ENCODE assay signal across 21 cellular contexts in genomic region chr11:97832451-97832850, GRCh38.
DNase-seq lines count a peak whose midpoint lies in the region; ATAC-seq, FAIRE-seq and TF ChIP-seq lines count a peak whose summit lies in the region.
"Had no signal": no experiment of that assay in that cellular context is flagged by ENCODE, and none has a peak within 500 bp of the region (broad histone marks: within the 10 kb centered on the region; RNA-seq: fewer than 3 reads in every experiment).

No MANE protein-coding gene starts in this region.

- no peak overlapping the region for H3K27ac ChIP-seq in HepG2 (ENCODE audit: extremely low read length, insufficient read depth, low read length)
- H3K27ac ChIP-seq in right lobe of liver = no peak overlapping the region
- H3K27ac ChIP-seq in K562 (ENCODE audit: extremely low read depth, low read depth, low read length) = no peak overlapping the region
- H3K27ac ChIP-seq in SK-N-SH (ENCODE audit: low read depth in 2 of 2, low read length in 1 of 2) = no peak overlapping the region
- H3K27ac ChIP-seq: 22Rv1; A549; BLaER1 treated with 17β-estradiol and CSF1 and Interleukin-3, amounts not matched to agents 10 nM and 100 nM; C4-2B had no signal

- H3K9ac ChIP-seq in HepG2 (ENCODE audit: insufficient read depth, low read depth, low read length) (no peak overlapping the region), K562 (ENCODE audit: insufficient read depth in 1 of 2, low read depth in 2 of 2, low read length in 2 of 2) (no peak overlapping the region), SK-N-SH (no peak overlapping the region)
- H3K9ac ChIP-seq: BLaER1 treated with 17β-estradiol and CSF1 and Interleukin-3, amounts not matched to agents 10 nM and 100 nM had no signal

- no peaks in the 10 kb centered on the region for H4K20me1 ChIP-seq in HepG2 (ENCODE audit: insufficient read depth, low read length)
- no peaks in the 10 kb centered on the region for H4K20me1 ChIP-seq in K562 (replicated peaks; ENCODE audit: control insufficient read depth, insufficient read depth, low read length)
- H4K20me1 ChIP-seq in SK-N-SH (ENCODE audit: insufficient read depth) = no peaks in the 10 kb centered on the region
- H4K20me1 ChIP-seq: BLaER1 treated with 17β-estradiol and CSF1 and Interleukin-3, amounts not matched to agents 10 nM and 100 nM had no signal

- peaks cover 5 to 11% of the 10 kb centered on the region in 2 donors for H3K9me3 Mint-ChIP-seq in stimulated activated naive CD8-positive, alpha-beta T cell treated with anti-CD3 and anti-CD28 coated beads, Interleukin-15, amount 100 ng/mL, for 72 hours

- ATAC-seq in HepG2 (no peak), right lobe of liver (no peak), K562 (no peak)
- ATAC-seq in stimulated activated naive CD8-positive, alpha-beta T cell treated with anti-CD3 and anti-CD28 coated beads, Interleukin-15, amount 100 ng/mL, for 72 hours = no peak
- ATAC-seq: A549; CD8-positive, alpha-beta T cell had no signal

- H3F3A ChIP-seq in SK-N-SH (replicated peaks; ENCODE audit: insufficient read depth) = no peaks in the 10 kb centered on the region

- TF ChIP-seq RAD21 in HepG2 (CRISPR knock-in tag; IDR thresholded peaks at IDR 0.05) = no peak
- no peak for TF ChIP-seq RAD21 in K562 (CRISPR knock-in tag; conservative IDR thresholded peaks at IDR 0.05 in 1 of 2, IDR thresholded peaks at IDR 0.05 in 1 of 2)
- no peak for TF ChIP-seq RAD21 in SK-N-SH (IDR thresholded peaks at IDR 0.05; ENCODE audit: low read length)

- CTCF ChIA-PET in HepG2 (lab: Yijun Ruan, JAX; ENCODE audit: low intra/inter-chr PET ratio, low total read pairs) (no interaction called here), K562 (lab: Yijun Ruan, JAX; ENCODE audit: low intra/inter-chr PET ratio) (no interaction called here), SK-N-SH (lab: Yijun Ruan, JAX) (no interaction called here)

- H3K9me3 ChIP-seq in HepG2 (ENCODE audit: low read length) = no peaks in the 10 kb centered on the region; the same call in 1 of the 2 replicates
- H3K9me3 ChIP-seq in right lobe of liver = no peaks in the 10 kb centered on the region
- no peaks in the 10 kb centered on the region for H3K9me3 ChIP-seq in K562 (replicated peaks; ENCODE audit: control insufficient read depth, insufficient read depth, low read depth, low read length)
- no peaks in the 10 kb centered on the region for H3K9me3 ChIP-seq in SK-N-SH
- H3K9me3 ChIP-seq: A549; BLaER1 treated with 17β-estradiol and CSF1 and Interleukin-3, amounts not matched to agents 10 nM and 100 nM; Caco-2 had no signal

- H3K27ac Mint-ChIP-seq in stimulated activated naive CD8-positive, alpha-beta T cell treated with anti-CD3 and anti-CD28 coated beads, Interleukin-15, amount 100 ng/mL, for 72 hours = no peak overlapping the region
- H3K27ac Mint-ChIP-seq: B cell; CD4-positive, alpha-beta T cell; CD8-positive, alpha-beta T cell had no signal

- H3K36me3 ChIP-seq in HepG2 (replicated peaks in 1 of 2; ENCODE audit: control insufficient read depth in 1 of 2, insufficient read depth in 2 of 2, low read length in 2 of 2) (no peaks in the 10 kb centered on the region), right lobe of liver (no peaks in the 10 kb centered on the region), K562 (ENCODE audit: control insufficient read depth, insufficient read depth, low read length) (no peaks in the 10 kb centered on the region), SK-N-SH (replicated peaks in 1 of 2; ENCODE audit: control insufficient read depth in 1 of 2, insufficient read depth in 2 of 2, low read length in 1 of 2) (no peaks in the 10 kb centered on the region)
- H3K36me3 ChIP-seq: BLaER1 treated with 17β-estradiol and CSF1 and Interleukin-3, amounts not matched to agents 10 nM and 100 nM had no signal

- under 1% methylated on average over 4 of the region's 4 CpGs for WGBS in HepG2 (ENCODE audit: low lambda C conversion rate)
- WGBS in right lobe of liver (ENCODE audit: insufficient coverage, low coverage, low lambda C conversion rate, missing lambda C conversion rate) = 25% methylated on average over 4 of the region's 4 CpGs
- 23% methylated on average over 4 of the region's 4 CpGs for WGBS in K562 (ENCODE audit: insufficient coverage, low coverage, missing lambda C conversion rate)
- 33% methylated on average over 4 of the region's 4 CpGs for WGBS in SK-N-SH (ENCODE audit: low lambda C conversion rate)

- no peak overlapping the region for H3K4me2 ChIP-seq in HepG2 (ENCODE audit: low read depth, low read length)
- H3K4me2 ChIP-seq in K562 (ENCODE audit: insufficient read depth, low read length) = no peak overlapping the region
- H3K4me2 ChIP-seq in SK-N-SH = no peak overlapping the region
- H3K4me2 ChIP-seq: A549; BLaER1 treated with 17β-estradiol and CSF1 and Interleukin-3, amounts not matched to agents 10 nM and 100 nM had no signal

- BruUV-seq in HepG2 (replicated peaks; lab: Mats Ljungman, UMichigan) = no TSS peak
- BruUV-seq in K562 (replicated peaks; lab: Mats Ljungman, UMichigan) = no TSS peak

- intact Hi-C loops in HepG2 (cut with micrococcal nuclease; ENCODE audit: unreplicated experiment) = no loop called here
- intact Hi-C loops in right lobe of liver (cut with DNase I) = no loop called here
- intact Hi-C loops in K562 (cut with micrococcal nuclease) = no loop called here

- H3K4me3 Mint-ChIP-seq in stimulated activated naive CD8-positive, alpha-beta T cell treated with anti-CD3 and anti-CD28 coated beads, Interleukin-15, amount 100 ng/mL, for 72 hours = no peak overlapping the region
- H3K4me3 Mint-ChIP-seq: B cell; CD4-positive, alpha-beta T cell; CD8-positive, alpha-beta T cell had no signal

- no peaks in the 10 kb centered on the region for H3K79me2 ChIP-seq in HepG2 (ENCODE audit: insufficient read depth, low read length)
- no peaks in the 10 kb centered on the region for H3K79me2 ChIP-seq in K562 (ENCODE audit: control insufficient read depth, insufficient read depth, low read length)
- no peaks in the 10 kb centered on the region for H3K79me2 ChIP-seq in SK-N-SH (ENCODE audit: insufficient read depth)

- H3K9me1 ChIP-seq in K562 (ENCODE audit: control insufficient read depth, insufficient read depth, low read length) = no peaks in the 10 kb centered on the region

- H3K4me3 ChIP-seq in HepG2 (replicated peaks in 1 of 3; ENCODE audit: insufficient read depth in 1 of 3, low read depth in 2 of 3, low read length in 3 of 3) (no peak overlapping the region), right lobe of liver (no peak overlapping the region), K562 (no peak overlapping the region), SK-N-SH (ENCODE audit: low read depth in 2 of 2, low read length in 1 of 2) (no peak overlapping the region)
- H3K4me3 ChIP-seq: A549; BLaER1 treated with 17β-estradiol and CSF1 and Interleukin-3, amounts not matched to agents 10 nM and 100 nM had no signal

- no peaks in the 10 kb centered on the region for H3K27me3 ChIP-seq in HepG2 (ENCODE audit: control insufficient read depth in 1 of 2, insufficient read depth in 2 of 2, low read length in 2 of 2)
- no peaks in the 10 kb centered on the region for H3K27me3 ChIP-seq in right lobe of liver
- H3K27me3 ChIP-seq in K562 (ENCODE audit: control insufficient read depth in 2 of 2, insufficient read depth in 2 of 2, low read length in 2 of 2) = no peaks in the 10 kb centered on the region
- no peaks in the 10 kb centered on the region for H3K27me3 ChIP-seq in SK-N-SH (ENCODE audit: insufficient read depth)
- H3K27me3 ChIP-seq: BLaER1 treated with 17β-estradiol and CSF1 and Interleukin-3, amounts not matched to agents 10 nM and 100 nM had no signal

- H3K4me1 Mint-ChIP-seq in stimulated activated naive CD8-positive, alpha-beta T cell treated with anti-CD3 and anti-CD28 coated beads, Interleukin-15, amount 100 ng/mL, for 72 hours = no peaks in the 10 kb centered on the region
- H3K4me1 Mint-ChIP-seq: B cell had no signal

- H3K4me1 ChIP-seq in HepG2 (ENCODE audit: insufficient read depth, low read length) (no peaks in the 10 kb centered on the region), right lobe of liver (no peaks in the 10 kb centered on the region), K562 (replicated peaks in 1 of 2; ENCODE audit: control insufficient read depth in 2 of 2, insufficient read depth in 2 of 2, low read length in 2 of 2) (no peaks in the 10 kb centered on the region), SK-N-SH (ENCODE audit: control insufficient read depth in 1 of 2, insufficient read depth in 2 of 2, low read depth in 1 of 2, low read length in 1 of 2) (no peaks in the 10 kb centered on the region)
- H3K4me1 ChIP-seq: A549; BLaER1 treated with 17β-estradiol and CSF1 and Interleukin-3, amounts not matched to agents 10 nM and 100 nM; Caco-2 had no signal

- in situ Hi-C loops in HepG2 (cut with HindIII; ENCODE audit: extremely low pct_ligation_motif_present, low pct_unique_long_range_greater_than_20kb) (no loop called here), K562 (cut with MboI) (no loop called here)

- TF ChIP-seq EP300 in HepG2 (IDR thresholded peaks at IDR 0.05; ENCODE audit: low read depth in 2 of 2, low read length in 2 of 2) (no peak), HepG2 (CRISPR knock-in tag; IDR thresholded peaks at IDR 0.05; ENCODE audit: borderline replicate concordance) (no peak), K562 (IDR thresholded peaks at IDR 0.05; ENCODE audit: low read length) (no peak), SK-N-SH (IDR thresholded peaks at IDR 0.05; ENCODE audit: borderline replicate concordance in 1 of 2, low read depth in 1 of 2, low read length in 1 of 2) (no peak)

- DNase-seq in HepG2 (ENCODE audit: low spot score) (no peak), right lobe of liver (no peak), K562 (ENCODE audit: extremely low read depth in 1 of 4, low spot score in 3 of 4) (no peak), SK-N-SH (no peak)
- DNase-seq in stimulated activated naive CD8-positive, alpha-beta T cell treated with anti-CD3 and anti-CD28 coated beads, Interleukin-15, amount 100 ng/mL, for 72 hours = no peak
- DNase-seq: AML-193; Caco-2; Calu3; CD4-positive, alpha-beta T cell; CD8-positive, alpha-beta T cell; DMS79 treated with DMSO at 0.1 percent for 48 hours; GF-D8 had no signal

- TF ChIP-seq CTCF in HepG2 (CRISPR knock-in tag; IDR thresholded peaks at IDR 0.05) (no peak), right lobe of liver (IDR thresholded peaks at IDR 0.05) (no peak), K562 (IDR thresholded peaks at IDR 0.05 in 2 of 3, conservative IDR thresholded peaks at IDR 0.05 in 1 of 3; ENCODE audit: insufficient read depth in 2 of 3, low read depth in 1 of 3, low read length in 3 of 3) (no peak), SK-N-SH (IDR thresholded peaks at IDR 0.05) (no peak)

- POLR2A ChIA-PET in HepG2 (lab: Yijun Ruan, JAX) = no interaction called here
- POLR2A ChIA-PET in K562 (lab: Yijun Ruan, JAX) = no interaction called here
- POLR2A ChIA-PET in SK-N-SH (lab: Yijun Ruan, JAX) = no interaction called here

- H2AFZ ChIP-seq in HepG2 (ENCODE audit: low read length) (no peak overlapping the region), K562 (ENCODE audit: low read depth, low read length) (no peak overlapping the region), SK-N-SH (ENCODE audit: low read depth) (no peak overlapping the region)

- no peaks in the 10 kb centered on the region for H3K9me2 ChIP-seq in SK-N-SH

- FAIRE-seq in HepG2 (lab: Jason Lieb, UNC) = no peak
- no peak for FAIRE-seq in K562 (lab: Jason Lieb, UNC)
- FAIRE-seq: A549, D721Med, G401.6, GM12892, GM18507 had no signal

- no peak for TF ChIP-seq POLR2A in HepG2 (IDR thresholded peaks at IDR 0.05; ENCODE audit: insufficient read depth in 1 of 2, low read depth in 2 of 2, low read length in 2 of 2)
- no peak for TF ChIP-seq POLR2A in right lobe of liver (IDR thresholded peaks at IDR 0.05)
- no peak for TF ChIP-seq POLR2A in K562 (conservative IDR thresholded peaks at IDR 0.05)

- H3K27me3 Mint-ChIP-seq in stimulated activated naive CD8-positive, alpha-beta T cell treated with anti-CD3 and anti-CD28 coated beads, Interleukin-15, amount 100 ng/mL, for 72 hours = no peaks in the 10 kb centered on the region
- H3K27me3 Mint-ChIP-seq: B cell; CD4-positive, alpha-beta T cell had no signal

Comparison
In these comparisons a context has a peak if more than half of its experiments do, and no peak if none do; other contexts are left out.
1. Of the 241 proteins assayed by ChIP-seq in both HepG2 and K562: peak only in HepG2: RAD51; only in K562: TFE3; in both: none; in neither: 238; mixed calls (peak in some experiments, not most) for 1.